14 cellular contexts compared by ENCODE assay signal in the genomic region with DNA sequence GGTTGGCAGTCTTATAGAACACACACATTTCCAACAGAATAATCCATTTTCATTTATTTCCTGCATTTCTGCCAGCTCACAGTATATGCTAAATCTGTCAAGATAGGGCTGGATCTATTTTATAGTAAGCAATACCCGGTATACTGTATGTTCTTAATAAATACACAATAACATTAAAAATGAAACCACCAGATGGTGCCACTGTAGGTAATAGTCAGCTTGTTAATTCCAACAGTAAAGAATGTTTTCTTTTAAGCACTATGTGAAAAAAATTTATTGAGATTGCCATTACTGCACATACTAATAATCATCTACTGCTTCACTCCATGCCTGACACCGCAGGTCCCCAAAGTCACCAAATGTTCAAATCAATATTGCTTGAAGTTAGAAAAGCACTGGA.
"Had no signal": no experiment of that assay in that cellular context is flagged by ENCODE, and none has a peak within 500 bp of the region (broad histone marks: within the 10 kb centered on the region; RNA-seq: fewer than 3 reads in every experiment).

No MANE protein-coding gene starts in this region.

- FAIRE-seq: colon had no signal

- H3K4me3 Mint-ChIP-seq: activated CD4-positive, alpha-beta memory T cell treated with anti-CD3 and anti-CD28 coated beads, Interleukin-2, amount 10 ng/mL, durations not matched to agents 7 days and 5 days; activated CD4-positive, alpha-beta T cell treated with anti-CD3 and anti-CD28 coated beads for 36 hours; activated naive CD4-positive, alpha-beta T cell treated with anti-CD3 and anti-CD28 coated beads, Interleukin-2, amount 10 ng/mL, durations not matched to agents 7 days and 5 days; activated T-cell treated with anti-CD3 and anti-CD28 coated beads, Interleukin-2, amount 50 U/mL, for 24 hours; stimulated activated effector memory CD8-positive, alpha-beta T cell treated with anti-CD3 and anti-CD28 coated beads, Interleukin-12 subunit alpha, Interleukin-12 subunit beta, amount 100 ng/mL, for 72 hours had no signal

- H3K9me3 ChIP-seq: adrenal gland, neutrophil, thoracic aorta had no signal

- H3K36me3 ChIP-seq: cardiac muscle cell had no signal

- H2AFZ ChIP-seq: hepatocyte, parathyroid adenoma had no signal

- H3K9ac ChIP-seq: parathyroid adenoma had no signal

- H3K79me2 ChIP-seq: hepatocyte, parathyroid adenoma had no signal

- H3K27ac Mint-ChIP-seq: activated CD4-positive, alpha-beta memory T cell treated with anti-CD3 and anti-CD28 coated beads, Interleukin-2, amount 10 ng/mL, durations not matched to agents 7 days and 5 days; activated CD4-positive, alpha-beta T cell treated with anti-CD3 and anti-CD28 coated beads for 36 hours; activated naive CD4-positive, alpha-beta T cell treated with anti-CD3 and anti-CD28 coated beads, Interleukin-2, amount 10 ng/mL, durations not matched to agents 7 days and 5 days; activated T-cell treated with anti-CD3 and anti-CD28 coated beads, Interleukin-2, amount 50 U/mL, for 24 hours had no signal

- ATAC-seq: activated CD4-positive, alpha-beta T cell treated with anti-CD3 and anti-CD28 coated beads for 36 hours; left lobe of liver; stimulated activated effector memory CD8-positive, alpha-beta T cell treated with anti-CD3 and anti-CD28 coated beads, Interleukin-12 subunit alpha, Interleukin-12 subunit beta, amount 100 ng/mL, for 72 hours had no signal

- H3K27me3 ChIP-seq: adrenal gland, cardiac muscle cell, hepatocyte, neutrophil had no signal

- H3K4me2 ChIP-seq: hepatocyte had no signal

- H3K4me1 ChIP-seq: adrenal gland, parathyroid adenoma had no signal

- H3K4me3 ChIP-seq: adrenal gland, cardiac muscle cell, hepatocyte, thoracic aorta had no signal

- H3K27ac ChIP-seq: adrenal gland, cardiac muscle cell, hepatocyte, neutrophil, parathyroid adenoma, thoracic aorta had no signal

- DNase-seq: activated CD4-positive, alpha-beta memory T cell treated with anti-CD3 and anti-CD28 coated beads, Interleukin-2, amount 10 ng/mL, durations not matched to agents 7 days and 5 days; activated CD4-positive, alpha-beta T cell treated with anti-CD3 and anti-CD28 coated beads for 36 hours; activated naive CD4-positive, alpha-beta T cell treated with anti-CD3 and anti-CD28 coated beads, Interleukin-2, amount 10 ng/mL, durations not matched to agents 7 days and 5 days; activated T-cell treated with anti-CD3 and anti-CD28 coated beads, Interleukin-2, amount 50 U/mL, for 24 hours; adrenal gland; islet precursor cell had no signal

- H3K27me3 Mint-ChIP-seq: activated CD4-positive, alpha-beta memory T cell treated with anti-CD3 and anti-CD28 coated beads, Interleukin-2, amount 10 ng/mL, durations not matched to agents 7 days and 5 days; activated CD4-positive, alpha-beta T cell treated with anti-CD3 and anti-CD28 coated beads for 36 hours; activated naive CD4-positive, alpha-beta T cell treated with anti-CD3 and anti-CD28 coated beads, Interleukin-2, amount 10 ng/mL, durations not matched to agents 7 days and 5 days; activated T-cell treated with anti-CD3 and anti-CD28 coated beads, Interleukin-2, amount 50 U/mL, for 24 hours had no signal
